8 cellular contexts compared by ENCODE assay signal in genomic region chr5:82278711-82279370, GRCh38. TPM values are rescaled to one million over a fixed set of nuclear protein-coding genes. Genes with fewer than 3 reads are reported as not detected.
DNase-seq lines count a peak whose midpoint lies in the region; ATAC-seq and TF ChIP-seq lines count a peak whose summit lies in the region.

No MANE protein-coding gene starts in this region.

- H3K9ac ChIP-seq in skeletal muscle satellite cell (ENCODE audit: low read depth, low read length) = peak overlapping the region; percentile 100

- ATAC-seq in activated B cell treated with CpG ODN at 0.5 μM for 24 hours (ENCODE audit: low read depth) (no peak), left ventricle myocardium superior (no peak), GM21717 (IDR thresholded peaks at IDR 0.05; ENCODE audit: unreplicated experiment) (no peak), GM21786 (IDR thresholded peaks at IDR 0.05; ENCODE audit: unreplicated experiment) (no peak)

- peaks cover 39% of the 10 kb centered on the region for H3K4me1 Mint-ChIP-seq in activated B cell treated with CpG ODN at 0.5 μM for 24 hours

- H3K36me3 Mint-ChIP-seq in activated B cell treated with CpG ODN at 0.5 μM for 24 hours (ENCODE audit: low read depth) = peaks cover 43% of the 10 kb centered on the region

- no peaks in the 10 kb centered on the region for H3K9me3 Mint-ChIP-seq in activated B cell treated with CpG ODN at 0.5 μM for 24 hours

- DNase-seq in H7 (no peak), activated B cell treated with CpG ODN at 0.5 μM for 24 hours (no peak), left ventricle myocardium superior (peak; percentile 37), NCI-H1417 (lab: John Stamatoyannopoulos, UW) (no peak), kidney tubule cell (ENCODE audit: low spot score) (no peak)

- POLR2A ChIA-PET in activated B cell treated with CpG ODN at 0.5 μM for 24 hours (lab: Charles Lee) = interaction anchor here (0.6 to 2.3 kb wide), 12 partner anchors 10 to 1036 kb away, joined by 3 to 22 read pairs (median 5); partner anchors contain the start of genes ATG10, SSBP2, TMEM167A and XRCC4

- H3K4me3 ChIP-seq in H7 (ENCODE audit: insufficient read depth, low read depth, low read length) = peak overlapping the region; percentile 79
- peak overlapping the region; percentile 98 for H3K4me3 ChIP-seq in skeletal muscle satellite cell (ENCODE audit: low read length)

- peak overlapping the region; percentile 96 for H3K4me3 Mint-ChIP-seq in activated B cell treated with CpG ODN at 0.5 μM for 24 hours

- peak overlapping the region; percentile 99 for H3K27ac Mint-ChIP-seq in activated B cell treated with CpG ODN at 0.5 μM for 24 hours

- H3K27me3 ChIP-seq in H7 (ENCODE audit: control insufficient read depth, insufficient read depth, low read length) (no peaks in the 10 kb centered on the region), skeletal muscle satellite cell (ENCODE audit: control insufficient read depth, insufficient read depth, low read length) (no peaks in the 10 kb centered on the region)

- CTCF ChIA-PET in activated B cell treated with CpG ODN at 0.5 μM for 24 hours (lab: Charles Lee) = interaction anchor here (1.0 kb wide), 1 partner anchor 979 kb away, joined by 3 read pairs; no protein-coding TSS in a partner anchor

- H3K27me3 Mint-ChIP-seq in activated B cell treated with CpG ODN at 0.5 μM for 24 hours = no peaks in the 10 kb centered on the region

- peak overlapping the region; percentile 90 for H3K4me2 ChIP-seq in skeletal muscle satellite cell (ENCODE audit: low read length)

- intact Hi-C loops in activated B cell treated with CpG ODN at 0.5 μM for 24 hours (cut with micrococcal nuclease) (loop anchor here (1.0 to 5.0 kb wide), 10 partner anchors 105 to 1872 kb away; partner anchors contain the start of genes ATG10, SSBP2, TMEM167A and XRCC4), left ventricle myocardium superior (cut with micrococcal nuclease) (no loop called here)

- TF ChIP-seq CTCF in activated B cell treated with CpG ODN at 0.5 μM for 24 hours (IDR thresholded peaks at IDR 0.05) = no peak

- H3K36me3 ChIP-seq in H7 (replicated peaks; ENCODE audit: control insufficient read depth, insufficient read depth, low read length) (peaks cover 11% of the 10 kb centered on the region), skeletal muscle satellite cell (ENCODE audit: insufficient read depth, low read length) (peaks cover 38% of the 10 kb centered on the region)

- H3K9me3 ChIP-seq in skeletal muscle satellite cell (replicated peaks; ENCODE audit: low read length) = no peaks in the 10 kb centered on the region

- H3K4me1 ChIP-seq in skeletal muscle satellite cell (ENCODE audit: control insufficient read depth, insufficient read depth, low read length) = peaks cover 14% of the 10 kb centered on the region

RNA-seq across cellular contexts. Expression of gene RPS23, which starts 0.7 kb away (rescaled TPM):
- 2,290 and 3,010 TPM in 2 replicates for total RNA-seq in H7 (2014; rRNA removed; shearing (Covaris generic))
- total RNA-seq in activated B cell treated with CpG ODN at 0.5 μM for 24 hours = 4,125 and 4,753 TPM in 2 replicates
- 1,163 TPM for total RNA-seq in left ventricle myocardium superior
- total RNA-seq in skeletal muscle satellite cell (2012; rRNA removed) = 1,940 and 2,949 TPM in 2 replicates
